Comparison of ENCODE assay signal across 12 cellular contexts in genomic region chr17:18377437-18378204, GRCh38. TPM values are rescaled to one million over a fixed set of nuclear protein-coding genes. Genes with fewer than 3 reads are reported as not detected.
DNase-seq lines count a peak whose midpoint lies in the region; ATAC-seq and TF ChIP-seq lines count a peak whose summit lies in the region.
"Had no signal": no experiment of that assay in that cellular context is flagged by ENCODE, and none has a peak within 500 bp of the region (broad histone marks: within the 10 kb centered on the region; RNA-seq: fewer than 3 reads in every experiment).

TSS of gene EVPLL (plus strand) at chr17:18377778. CDS start at chr17:18380938, 3,160 bp downstream.

- no peaks in the 10 kb centered on the region for H3K9me3 Mint-ChIP-seq in CD4-positive, alpha-beta T cell

- no peak within 1 kb of the TSS for H3K27ac ChIP-seq in mammary epithelial cell (ENCODE audit: insufficient read depth, low read depth, low read length)
- H3K27ac ChIP-seq in lung (ENCODE audit: low read depth in 1 of 2, low read length in 1 of 2) = peak within 1 kb of the TSS in 1 of 2 donors; percentile 91
- no peak within 1 kb of the TSS for H3K27ac ChIP-seq in CD4-positive, alpha-beta T cell (ENCODE audit: low read depth, low read length)
- H3K27ac ChIP-seq: C4-2B had no signal

- H3K4me1 ChIP-seq in mammary epithelial cell (ENCODE audit: insufficient read depth, low read length) = peaks cover 11% of the 10 kb centered on the region
- no peaks in the 10 kb centered on the region for H3K4me1 ChIP-seq in lung (ENCODE audit: control insufficient read depth in 2 of 2, insufficient read depth in 2 of 2, low read length in 2 of 2)

- H3K36me3 ChIP-seq in mammary epithelial cell (ENCODE audit: insufficient read depth, low read length) (no peaks in the 10 kb centered on the region), lung (ENCODE audit: control insufficient read depth in 2 of 2, insufficient read depth in 2 of 2, low read length in 2 of 2) (no peaks in the 10 kb centered on the region)

- intact Hi-C loops in mammary epithelial cell (cut with micrococcal nuclease) = no loop called here
- intact Hi-C loops in CD4-positive, alpha-beta T cell (cut with DNase I, micrococcal nuclease) = no loop called here

- H3K4me1 Mint-ChIP-seq in CD4-positive, alpha-beta T cell (ENCODE audit: low read depth) = peaks cover 5% of the 10 kb centered on the region

- peak; percentile 78 for ATAC-seq in lung (ENCODE audit: insufficient read depth, low FRiP score)
- ATAC-seq in CD4-positive, alpha-beta T cell (ENCODE audit: poor library complexity) = no peak
- ATAC-seq in GM21390 (IDR thresholded peaks at IDR 0.05; ENCODE audit: unreplicated experiment) = no peak
- ATAC-seq in GM19351 (IDR thresholded peaks at IDR 0.05; ENCODE audit: unreplicated experiment) = no peak
- ATAC-seq: Panc1 had no signal

- in situ Hi-C loops in mammary epithelial cell (cut with MboI; ENCODE audit: low sequenced_read_pairs in 2 of 2) = no loop called here

- no peak within 1 kb of the TSS for H3K4me3 Mint-ChIP-seq in CD4-positive, alpha-beta T cell

- no TSS peak for BruUV-seq in mammary epithelial cell (replicated peaks; lab: Mats Ljungman, UMichigan)

- H3K4me2 ChIP-seq in mammary epithelial cell (ENCODE audit: insufficient read depth, low read depth, low read length) = peak within 1 kb of the TSS; percentile 51

- no peak for TF ChIP-seq CTCF in AG10803 (conservative IDR thresholded peaks at IDR 0.05; ENCODE audit: low read length)
- TF ChIP-seq CTCF in mammary epithelial cell (conservative IDR thresholded peaks at IDR 0.05 in 1 of 2, IDR thresholded peaks at IDR 0.05 in 1 of 2; ENCODE audit: extremely low read depth in 1 of 2, insufficient read depth in 1 of 2, low read depth in 1 of 2, low read length in 2 of 2) = no peak
- TF ChIP-seq CTCF in lung (IDR thresholded peaks at IDR 0.05; ENCODE audit: control extremely low read depth, extremely low read depth) = no peak
- TF ChIP-seq CTCF in CD4-positive, alpha-beta T cell (IDR thresholded peaks at IDR 0.05) = no peak

- dilution Hi-C loops in mammary epithelial cell (cut with HindIII; ENCODE audit: low sequenced_read_pairs) = no loop called here

- H3K79me2 ChIP-seq in mammary epithelial cell (ENCODE audit: insufficient read depth, low read length) = no peaks in the 10 kb centered on the region

- WGBS in mammary epithelial cell (ENCODE audit: low coverage, missing lambda C conversion rate) = 0% methylated on average over 9 of the region's 20 CpGs
- 48 to 49% methylated on average over 20 of the region's 20 CpGs for WGBS in lung, 2 donors

- H3K4me3 ChIP-seq in AG10803 (ENCODE audit: low read length) (no peak within 1 kb of the TSS), mammary epithelial cell (replicated peaks in 1 of 3; ENCODE audit: insufficient read depth in 1 of 3, low read depth in 2 of 3, low read length in 3 of 3) (peak within 1 kb of the TSS in 1 of 3 experiments; percentile 20), lung (no peak within 1 kb of the TSS)

- DNase-seq in AG10803 (ENCODE audit: low read depth) (peak; percentile 30), M059J (ENCODE audit: low read depth) (peak; percentile 62), mammary epithelial cell (peak; percentile 94), lung (ENCODE audit: low spot score) (peak; percentile 85)
- no peak for DNase-seq in stimulated activated naive CD4-positive, alpha-beta T cell treated with Interleukin-2 at 50 U/mL for 16 hours (lab: John Stamatoyannopoulos, UW)
- DNase-seq in CD4-positive, alpha-beta T cell = no peak
- DNase-seq: activated T-cell treated with anti-CD3 and anti-CD28 coated beads, Interleukin-2, amount 50 U/mL, for 1 hour; effector memory CD4-positive, alpha-beta T cell had no signal

- no peaks in the 10 kb centered on the region for H3K36me3 Mint-ChIP-seq in CD4-positive, alpha-beta T cell (ENCODE audit: low read depth)

- peak within 1 kb of the TSS; percentile 41 for H2AFZ ChIP-seq in mammary epithelial cell (ENCODE audit: low read depth, low read length)

- no peak within 1 kb of the TSS for H3K9ac ChIP-seq in mammary epithelial cell (ENCODE audit: insufficient read depth, low read length)

- H3K9me3 ChIP-seq in mammary epithelial cell (replicated peaks; ENCODE audit: insufficient read depth, low read length) (no peaks in the 10 kb centered on the region), lung (ENCODE audit: control insufficient read depth in 2 of 2, insufficient read depth in 1 of 2, low read length in 1 of 2) (no peaks in the 10 kb centered on the region)
- H3K9me3 ChIP-seq in CD4-positive, alpha-beta T cell (ENCODE audit: control insufficient read depth, low read length) = no peaks in the 10 kb centered on the region

- H3K27ac Mint-ChIP-seq in CD4-positive, alpha-beta T cell = no peak within 1 kb of the TSS

- H3K27me3 ChIP-seq in mammary epithelial cell (ENCODE audit: insufficient read depth, low read length) (peaks cover 3% of the 10 kb centered on the region), lung (ENCODE audit: control insufficient read depth, insufficient read depth) (no peaks in the 10 kb centered on the region)
- H3K27me3 ChIP-seq in CD4-positive, alpha-beta T cell (ENCODE audit: control insufficient read depth, insufficient read depth, low read length) = no peaks in the 10 kb centered on the region

- H4K20me1 ChIP-seq in mammary epithelial cell (ENCODE audit: insufficient read depth, low read length) = no peaks in the 10 kb centered on the region

- POLR2A ChIA-PET in CD4-positive, alpha-beta T cell (lab: Charles Lee) = no interaction called here

- CTCF ChIA-PET in mammary epithelial cell (lab: Charles Lee; ENCODE audit: low non-redundant PET) = interaction anchor here (0.7 kb wide), 1 partner anchor 118 kb away, joined by 6 read pairs; no protein-coding TSS in a partner anchor
- CTCF ChIA-PET in CD4-positive, alpha-beta T cell (lab: Charles Lee) = interaction anchor here (0.6 kb wide), 1 partner anchor 18 kb away, joined by 3 read pairs; no protein-coding TSS in a partner anchor

- H3K27me3 Mint-ChIP-seq in CD4-positive, alpha-beta T cell = peaks cover 6% of the 10 kb centered on the region

RNA-seq across cellular contexts. Expression of gene EVPLL, which starts in this region (rescaled TPM):
- not detected in 2 replicates for total RNA-seq in M059J (2014; rRNA removed; shearing (Covaris generic))
- total RNA-seq in mammary epithelial cell (under 1 TPM in 1 of 2 donors, not detected in 1; 0.17 TPM), lung (1 to 10 TPM; 1.1 to 4.0 TPM)
- polyA plus RNA-seq in mammary epithelial cell (not detected), lung (1 to 10 TPM; 2.0 to 4.3 TPM)
- not detected for polyA minus RNA-seq in mammary epithelial cell
- not detected for total RNA-seq in CD4-positive, alpha-beta T cell

Comparison
In these comparisons a context has a peak if more than half of its experiments do, and no peak if none do; other contexts are left out.
1. Peak in DNase-seq in M059J; RNA of the gene not detected or under 1 TPM.
2. Peak in DNase-seq and H3K4me2 ChIP-seq in mammary epithelial cell; RNA of the gene not detected or under 1 TPM.
3. DNase-seq: peak in AG10803 (single experiment) and lung (single experiment); none in stimulated activated naive CD4-positive, alpha-beta T cell treated with Interleukin-2 at 50 U/mL for 16 hours (single experiment) and CD4-positive, alpha-beta T cell (0 of 10).